Comparison of ENCODE assay signal across 24 cellular contexts in genomic region chr13:49749852-49750251, GRCh38.
"Had no signal": no experiment of that assay in that cellular context is flagged by ENCODE, and none has a peak within 500 bp of the region (broad histone marks: within the 10 kb centered on the region; RNA-seq: fewer than 3 reads in every experiment).

No MANE protein-coding gene starts in this region.

- H3K4me1 Mint-ChIP-seq: nephron had no signal

- H3K4me3 ChIP-seq: cardiac muscle cell, left ventricle myocardium inferior, ovary, prostate gland, spleen, upper lobe of left lung had no signal

- H3K9me3 ChIP-seq: left ventricle myocardium inferior, neutrophil, ovary, prostate gland, spleen, upper lobe of left lung had no signal

- H3K27me3 Mint-ChIP-seq: activated B cell treated with CpG ODN at 0.5 μM for 24 hours; activated naive CD8-positive, alpha-beta T cell treated with anti-CD3 and anti-CD28 coated beads, Interleukin-2, amount 10 ng/mL, durations not matched to agents 7 days and 5 days; dendritic cell treated with granulocyte-macrophage colony-stimulating factor and Interleukin-4, amounts not matched to agents 40 ng/mL and 50 ng/mL, for 4 days had no signal

- H3K9me3 Mint-ChIP-seq: activated B cell treated with CpG ODN at 0.5 μM for 24 hours; activated naive CD8-positive, alpha-beta T cell treated with anti-CD3 and anti-CD28 coated beads, Interleukin-2, amount 10 ng/mL, durations not matched to agents 7 days and 5 days; activated T-cell treated with anti-CD3 and anti-CD28 coated beads, Interleukin-2, amount 50 U/mL, for 4 hours; activated T-helper 2 cell treated with anti-CD3 and anti-CD28 coated beads, Interferon-gamma antibody, Interleukin-2, Interleukin-4, amounts not matched to agents 10 μg/mL and 5 μg/mL and 100 μg/mL, durations not matched to agents 14 hours and 24 hours and 36 hours; dendritic cell treated with granulocyte-macrophage colony-stimulating factor and Interleukin-4, amounts not matched to agents 40 ng/mL and 50 ng/mL, for 4 days; nephron had no signal

- H3K4me1 ChIP-seq: prostate gland had no signal

- H3K27ac Mint-ChIP-seq: activated B cell treated with CpG ODN at 0.5 μM for 24 hours; activated naive CD8-positive, alpha-beta T cell treated with anti-CD3 and anti-CD28 coated beads, Interleukin-2, amount 10 ng/mL, durations not matched to agents 7 days and 5 days; activated T-helper 2 cell treated with anti-CD3 and anti-CD28 coated beads, Interferon-gamma antibody, Interleukin-2, Interleukin-4, amounts not matched to agents 10 μg/mL and 5 μg/mL and 100 μg/mL, durations not matched to agents 14 hours and 24 hours and 36 hours; dendritic cell treated with granulocyte-macrophage colony-stimulating factor and Interleukin-4, amounts not matched to agents 40 ng/mL and 50 ng/mL, for 4 days; nephron had no signal

- ATAC-seq: activated T-cell treated with anti-CD3 and anti-CD28 coated beads, Interleukin-2, amount 50 U/mL, for 4 hours; stimulated activated naive CD8-positive, alpha-beta T cell treated with anti-CD3 and anti-CD28 coated beads, Interleukin-15, Interleukin-2, amounts not matched to agents 100 U/mL and 50 U/mL, for 24 hours had no signal

- H3K27ac ChIP-seq: cardiac muscle cell, left ventricle myocardium inferior, neutrophil, ovary, prostate gland, spleen, upper lobe of left lung had no signal

- H3K36me3 ChIP-seq: cardiac muscle cell, ovary, prostate gland had no signal

- H3K27me3 ChIP-seq: cardiac muscle cell, neutrophil, ovary, spleen, upper lobe of left lung had no signal

- DNase-seq: activated B cell treated with CpG ODN at 0.5 μM for 24 hours; activated CD4-positive, alpha-beta T cell treated with anti-CD3 and anti-CD28 coated beads for 4 hours; activated CD4-positive, alpha-beta T cell treated with anti-CD3 and anti-CD28 coated beads, Interleukin-2, amount 50 U/mL, for 48 hours; activated CD8-positive, alpha-beta memory T cell treated with anti-CD3 and anti-CD28 coated beads, Interleukin-2, amount 50 U/mL, for 48 hours; activated naive CD4-positive, alpha-beta T cell; activated naive CD8-positive, alpha-beta T cell treated with anti-CD3 and anti-CD28 coated beads, Interleukin-2, amount 10 ng/mL, durations not matched to agents 7 days and 5 days; activated T-cell treated with anti-CD3 and anti-CD28 coated beads, Interleukin-2, amount 50 U/mL, for 4 hours; amniotic stem cell; effector CD4-positive, alpha-beta T cell; foreskin melanocyte; left ventricle myocardium inferior; ovary; spleen; stimulated activated CD4-positive, alpha-beta T cell treated with anti-CD3 and anti-CD28 coated beads, Interleukin-4, amount 100 ng/mL, for 24 hours; stimulated activated naive CD8-positive, alpha-beta T cell treated with anti-CD3 and anti-CD28 coated beads, Interleukin-15, Interleukin-2, amounts not matched to agents 100 U/mL and 50 U/mL, for 24 hours; T-helper 1 cell; T1000; upper lobe of left lung had no signal

- H3K4me3 Mint-ChIP-seq: activated B cell treated with CpG ODN at 0.5 μM for 24 hours; activated naive CD8-positive, alpha-beta T cell treated with anti-CD3 and anti-CD28 coated beads, Interleukin-2, amount 10 ng/mL, durations not matched to agents 7 days and 5 days; activated T-cell treated with anti-CD3 and anti-CD28 coated beads, Interleukin-2, amount 50 U/mL, for 4 hours; dendritic cell treated with granulocyte-macrophage colony-stimulating factor and Interleukin-4, amounts not matched to agents 40 ng/mL and 50 ng/mL, for 4 days; nephron had no signal
